8 cellular contexts compared by ENCODE assay signal in the genomic region with DNA sequence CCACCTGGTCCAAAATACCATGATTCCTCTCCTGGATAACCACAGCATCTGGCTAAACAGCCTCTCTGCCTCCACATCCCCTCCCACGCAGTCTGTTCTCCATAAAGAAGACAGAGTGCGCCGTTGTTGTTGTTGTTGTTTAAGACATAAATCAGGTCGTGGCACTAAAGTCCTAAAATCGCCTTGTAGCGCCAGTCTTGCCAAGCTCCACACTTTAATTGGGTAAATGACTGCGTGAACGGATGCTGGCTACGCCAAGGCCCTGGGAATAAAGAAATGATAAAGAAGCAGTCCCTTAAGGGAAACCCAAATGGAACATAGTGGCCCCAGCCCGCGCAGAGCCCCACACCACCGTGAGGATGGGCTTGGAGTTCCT. TPM values are rescaled to one million over a fixed set of nuclear protein-coding genes. Genes with fewer than 3 reads are reported as not detected.
DNase-seq lines count a peak whose midpoint lies in the region; ATAC-seq, FAIRE-seq and TF ChIP-seq lines count a peak whose summit lies in the region.

No MANE protein-coding gene starts in this region.

- 15% methylated on average over 12 of the region's 12 CpGs for WGBS in A549 (ENCODE audit: missing lambda C conversion rate)

- BruUV-seq in HCT116 (replicated peaks; lab: Mats Ljungman, UMichigan), result no TSS peak

- peak overlapping the region; percentile 90 for H3K4me2 ChIP-seq in A549
- peak overlapping the region; percentile 86 for H3K4me2 ChIP-seq in HCT116 (ENCODE audit: low read length)

- TF ChIP-seq POLR2A in A549 (IDR thresholded peaks at IDR 0.05; ENCODE audit: low read length) (no peak), HCT116 (IDR thresholded peaks at IDR 0.05; ENCODE audit: borderline replicate concordance, extremely low read depth, insufficient read depth, insufficient read length) (no peak), breast epithelium (IDR thresholded peaks at IDR 0.05) (no peak)

- H3K36me3 ChIP-seq in HCT116 (ENCODE audit: control insufficient read depth in 1 of 2, insufficient read depth in 2 of 2, low read length in 2 of 2) (peaks cover 6 to 15% of the 10 kb centered on the region in 2 experiments; a peak in 2 of 4 replicates), breast epithelium (no peaks in the 10 kb centered on the region), mucosa of rectum (ENCODE audit: control insufficient read depth in 2 of 2, insufficient read depth in 2 of 2, low read length in 2 of 2) (no peaks in the 10 kb centered on the region)

- FAIRE-seq in A549 (lab: Jason Lieb, UNC) (no peak), HTR-8/SVneo (lab: Jason Lieb, UNC) (no peak)

- POLR2A ChIA-PET in A549 (lab: Yijun Ruan, JAX) (interaction anchor here (0.6 to 1.0 kb wide), 6 partner anchors 10 to 557 kb away, joined by 3 to 11 read pairs (median 5); partner anchors contain the start of gene DRD1), HCT116 (lab: Charles Lee) (no interaction called here)

- H3K4me3 ChIP-seq in A549 (peak overlapping the region; percentile 80), HCT116 (replicated peaks in 1 of 2; ENCODE audit: low read depth in 1 of 2, low read length in 2 of 2) (peak overlapping the region; percentile 89 to 96), breast epithelium (peak overlapping the region; percentile 90 to 99 (median 95)), mucosa of rectum (ENCODE audit: low read length in 2 of 2) (peak overlapping the region; percentile 81 to 82)

- H2AFZ ChIP-seq in HCT116 (ENCODE audit: low read depth, low read length, poor library complexity, severe bottlenecking), result peak overlapping the region; percentile 89

- no peaks in the 10 kb centered on the region for H3K9me3 ChIP-seq in A549
- no peaks in the 10 kb centered on the region for H3K9me3 ChIP-seq in HCT116 (ENCODE audit: control insufficient read depth in 1 of 2, insufficient read depth in 1 of 2, low read depth in 1 of 2, low read length in 2 of 2)
- no peaks in the 10 kb centered on the region for H3K9me3 ChIP-seq in breast epithelium
- H3K9me3 ChIP-seq in mucosa of rectum (ENCODE audit: control insufficient read depth in 2 of 2, low read length in 2 of 2), result no peaks in the 10 kb centered on the region

- TF ChIP-seq CTCF in A549 (IDR thresholded peaks at IDR 0.05) (no peak), HCT116 (IDR thresholded peaks at IDR 0.05 in 2 of 3, conservative IDR thresholded peaks at IDR 0.05 in 1 of 3; ENCODE audit: borderline replicate concordance in 1 of 3, insufficient read depth in 1 of 3, low read depth in 2 of 3, low read length in 2 of 3) (no peak), breast epithelium (IDR thresholded peaks at IDR 0.05) (no peak)

- intact Hi-C loops in HCT116 (cut with micrococcal nuclease) (no loop called here), breast epithelium (cut with DNase I; ENCODE audit: low total_unique reads) (loop anchor here (5.0 kb wide), 1 partner anchor 1584 kb away; no protein-coding TSS in a partner anchor)

- H3K9ac ChIP-seq in HCT116 (ENCODE audit: low read length) (peak overlapping the region; percentile 95), mucosa of rectum (ENCODE audit: low read depth in 1 of 2, low read length in 2 of 2) (peak overlapping the region; percentile 17 to 84)

- ATAC-seq in A549 (peak in 1 of 2 experiments; percentile 5; a peak in 1 of 6 replicates), HCT116 (no peak), GM19328 (IDR thresholded peaks at IDR 0.05; ENCODE audit: unreplicated experiment) (no peak)

- H3K27me3 ChIP-seq in HCT116 (ENCODE audit: insufficient read depth, low read length) (no peaks in the 10 kb centered on the region), breast epithelium (no peaks in the 10 kb centered on the region), mucosa of rectum (ENCODE audit: control insufficient read depth in 2 of 2, insufficient read depth in 2 of 2, low read length in 2 of 2) (peaks cover 0 to 3% of the 10 kb centered on the region in 2 donors)

- H4K20me1 ChIP-seq in HCT116 (ENCODE audit: insufficient read depth), result peaks cover 12% of the 10 kb centered on the region; the same call in 1 of the 2 replicates

- H3K27ac ChIP-seq in A549, result peak overlapping the region; percentile 83 to 98
- H3K27ac ChIP-seq in HCT116 (ENCODE audit: low read depth, low read length), result peak overlapping the region; percentile 82; the same call in 1 of the 2 replicates
- peak overlapping the region; percentile 73 to 87 for H3K27ac ChIP-seq in breast epithelium
- H3K27ac ChIP-seq in mucosa of rectum (ENCODE audit: low read depth in 2 of 2, low read length in 2 of 2), result peak overlapping the region; percentile 23 to 52

- peaks cover 23% of the 10 kb centered on the region; the same call in 2 of the 3 replicates for H3K4me1 ChIP-seq in A549
- H3K4me1 ChIP-seq in HCT116 (ENCODE audit: control insufficient read depth in 1 of 2, insufficient read depth in 2 of 2, low read length in 2 of 2), result peaks cover 7 to 14% of the 10 kb centered on the region in 2 experiments; a peak in 3 of 4 replicates
- peaks cover 7 to 8% of the 10 kb centered on the region in 2 donors for H3K4me1 ChIP-seq in breast epithelium
- peaks cover 13 to 14% of the 10 kb centered on the region in 2 donors for H3K4me1 ChIP-seq in mucosa of rectum (ENCODE audit: control insufficient read depth in 2 of 2, insufficient read depth in 2 of 2, low read length in 2 of 2)

- no peak for DNase-seq in A549 (ENCODE audit: low read depth in 1 of 2, low spot score in 1 of 2)
- no peak for DNase-seq in HCT116 (ENCODE audit: low read depth, low spot score)
- DNase-seq in breast epithelium (ENCODE audit: low spot score in 2 of 2), result no peak
- no peak for DNase-seq in COLO829 (ENCODE audit: low spot score)
- no peak for DNase-seq in HTR-8/SVneo (ENCODE audit: insufficient read length, low spot score)
- no peak for DNase-seq in NCI-H1436 treated with DMSO at 0.1 percent for 48 hours (lab: John Stamatoyannopoulos, UW)

- CTCF ChIA-PET in A549 (lab: Yijun Ruan, JAX), result interaction anchor here (0.6 to 4.6 kb wide), 4 partner anchors 13 to 527 kb away, joined by 3 to 29 read pairs (median 6); no protein-coding TSS in a partner anchor
- CTCF ChIA-PET in HCT116 (lab: Charles Lee), result interaction anchor here (1.2 kb wide), 1 partner anchor 14 kb away, joined by 8 read pairs; no protein-coding TSS in a partner anchor

- TF ChIP-seq RAD21 in A549 (conservative IDR thresholded peaks at IDR 0.05 in 1 of 2, IDR thresholded peaks at IDR 0.05 in 1 of 2) (no peak), HCT116 (IDR thresholded peaks at IDR 0.05; ENCODE audit: low read depth) (no peak)

- RAD21 ChIA-PET in HCT116 (lab: Charles Lee; ENCODE audit: low non-redundant PET in 1 of 2, low total read pairs in 2 of 2, uncharacterized antibody in 2 of 2, unreplicated experiment in 2 of 2), result no interaction called here

- TF ChIP-seq EP300 in A549 (IDR thresholded peaks at IDR 0.05), result no peak

- no peaks in the 10 kb centered on the region for H3K9me2 ChIP-seq in HCT116 (ENCODE audit: insufficient read depth)

- peaks cover 46% of the 10 kb centered on the region for H3K79me2 ChIP-seq in HCT116 (ENCODE audit: insufficient read depth, low read length)

TF ChIP-seq in A549, 52 proteins besides CTCF, POLR2A, EP300 and RAD21 (continues in another document):
- TF ChIP-seq, protein P1, sequence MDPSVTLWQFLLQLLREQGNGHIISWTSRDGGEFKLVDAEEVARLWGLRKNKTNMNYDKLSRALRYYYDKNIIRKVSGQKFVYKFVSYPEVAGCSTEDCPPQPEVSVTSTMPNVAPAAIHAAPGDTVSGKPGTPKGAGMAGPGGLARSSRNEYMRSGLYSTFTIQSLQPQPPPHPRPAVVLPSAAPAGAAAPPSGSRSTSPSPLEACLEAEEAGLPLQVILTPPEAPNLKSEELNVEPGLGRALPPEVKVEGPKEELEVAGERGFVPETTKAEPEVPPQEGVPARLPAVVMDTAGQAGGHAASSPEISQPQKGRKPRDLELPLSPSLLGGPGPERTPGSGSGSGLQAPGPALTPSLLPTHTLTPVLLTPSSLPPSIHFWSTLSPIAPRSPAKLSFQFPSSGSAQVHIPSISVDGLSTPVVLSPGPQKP (IDR thresholded peaks at IDR 0.05; ENCODE audit: low read depth, low read length), result no peak

TF ChIP-seq in HCT116, 20 proteins besides CTCF, POLR2A, EP300 and RAD21:
- TF ChIP-seq ZNF274 (IDR thresholded peaks at IDR 0.05; ENCODE audit: low read depth, low read length) (no peak), ELF1 (IDR thresholded peaks at IDR 0.05; ENCODE audit: borderline replicate concordance, low read depth) (no peak), EGR1 (IDR thresholded peaks at IDR 0.05; ENCODE audit: low read depth) (peak; percentile 30; the same call in 1 of the 2 replicates)

RNA-seq across cellular contexts. Expression of gene SFXN1, which starts 0.4 kb away (rescaled TPM):
- polyA plus RNA-seq in A549 (2011; rRNA removed), result 190 and 199 TPM in 2 replicates
- 108 and 126 TPM in 2 replicates for polyA plus RNA-seq in A549 (2012; cell fraction: cytosol; rRNA removed)
- polyA plus RNA-seq in A549 (2012; cell fraction: nucleus; rRNA removed), result 60.2 and 71.0 TPM in 2 replicates
- 76.9 to 79.6 TPM (median 79.5 TPM) in 3 replicates for polyA plus RNA-seq in A549 (2017; fragmentation: RNase III; extraction: RNeasy Plus Mini Kit Qiagen cat#74134 plus additional on column Dnase treatment)
- 209 and 241 TPM in 2 replicates for polyA minus RNA-seq in A549 (2011; rRNA and poly(A)+ RNA removed)
- 145 TPM for total RNA-seq in HCT116 (2021; ENCODE audit: unreplicated experiment)
- 156 and 163 TPM in 2 replicates for polyA plus RNA-seq in HCT116 (2012)
- 10 to 100 TPM; 16.6 to 30.5 (median 20.9) TPM for total RNA-seq in breast epithelium

RNA-seq across cellular contexts. Expression of gene DRD1, which starts 34.0 kb away (rescaled TPM):
- 5.7 and 6.6 TPM in 2 replicates for polyA plus RNA-seq in A549 (2011; rRNA removed)
- 1.6 and 2.0 TPM in 2 replicates for polyA plus RNA-seq in A549 (2012; cell fraction: cytosol; rRNA removed)
- 4.5 and 5.5 TPM in 2 replicates for polyA plus RNA-seq in A549 (2012; cell fraction: nucleus; rRNA removed)
- 0.85 to 0.90 TPM (median 0.87 TPM) in 3 replicates for polyA plus RNA-seq in A549 (2017; fragmentation: RNase III; extraction: RNeasy Plus Mini Kit Qiagen cat#74134 plus additional on column Dnase treatment)
- 7.0 and 9.8 TPM in 2 replicates for polyA minus RNA-seq in A549 (2011; rRNA and poly(A)+ RNA removed)
- 0.54 TPM for total RNA-seq in HCT116 (2021; ENCODE audit: unreplicated experiment)
- 0.32 and 0.59 TPM in 2 replicates for polyA plus RNA-seq in HCT116 (2012)
- total RNA-seq in breast epithelium, result under 1 TPM in 2 of 3 donors, not detected in 1; under 0.01 to 0.33 TPM

Comparison
In these comparisons a context has a peak if more than half of its experiments do, and no peak if none do; other contexts are left out.
1. H3K27ac ChIP-seq: peak in every context shown above with its lines; median percentile 90 in A549; 82 in HCT116; 80 in breast epithelium; 38 in mucosa of rectum.